In genomic region chr4:40515037-40515397, GRCh38 we compare ENCODE assay signal across 10 cellular contexts.
DNase-seq lines count a peak whose midpoint lies in the region; ATAC-seq, FAIRE-seq and TF ChIP-seq lines count a peak whose summit lies in the region.
"Had no signal": no experiment of that assay in that cellular context is flagged by ENCODE, and none has a peak within 500 bp of the region (broad histone marks: within the 10 kb centered on the region; RNA-seq: fewer than 3 reads in every experiment).

No MANE protein-coding gene starts in this region.

- no peaks in the 10 kb centered on the region for H3K27me3 ChIP-seq in WERI-Rb-1 (ENCODE audit: insufficient read depth, low read depth, severe bottlenecking)
- no peaks in the 10 kb centered on the region for H3K27me3 ChIP-seq in small intestine (ENCODE audit: control insufficient read depth in 2 of 2, insufficient read depth in 2 of 2, low read length in 2 of 2)
- no peaks in the 10 kb centered on the region for H3K27me3 ChIP-seq in CD8-positive, alpha-beta T cell (ENCODE audit: insufficient read depth, low read length)
- no peaks in the 10 kb centered on the region for H3K27me3 ChIP-seq in BE2C

- 13 to 57% (median 30%) methylated on average over 2 of the region's 2 CpGs for WGBS in small intestine, 3 donors

- TF ChIP-seq CTCF in WERI-Rb-1 (IDR thresholded peaks at IDR 0.05; ENCODE audit: low read depth, low read length) = no peak
- no peak for TF ChIP-seq CTCF in kidney (IDR thresholded peaks at IDR 0.05; ENCODE audit: borderline replicate concordance, extremely low read depth, insufficient read depth)
- TF ChIP-seq CTCF in CD8-positive, alpha-beta T cell (IDR thresholded peaks at IDR 0.05) = no peak
- no peak for TF ChIP-seq CTCF in BE2C (IDR thresholded peaks at IDR 0.05; ENCODE audit: low read depth, low read length)

- POLR2A ChIA-PET in CD8-positive, alpha-beta T cell (lab: Charles Lee) = no interaction called here

- FAIRE-seq in kidney (lab: Jason Lieb, UNC) = no peak
- no peak for FAIRE-seq in small intestine (lab: Jason Lieb, UNC)

- no peak overlapping the region for H3K27ac Mint-ChIP-seq in CD8-positive, alpha-beta T cell

- H3K9me3 ChIP-seq in WERI-Rb-1 (ENCODE audit: severe bottlenecking) (no peaks in the 10 kb centered on the region), kidney (ENCODE audit: control insufficient read depth in 1 of 2, low read length in 2 of 2) (no peaks in the 10 kb centered on the region), small intestine (ENCODE audit: control insufficient read depth, low read depth) (no peaks in the 10 kb centered on the region), BE2C (no peaks in the 10 kb centered on the region)
- H3K9me3 ChIP-seq in CD8-positive, alpha-beta T cell (ENCODE audit: low read length) = no peaks in the 10 kb centered on the region

- no peak overlapping the region for H3K4me3 Mint-ChIP-seq in CD8-positive, alpha-beta T cell

- H3K27ac ChIP-seq in WERI-Rb-1 (peak overlapping the region; percentile 46), kidney (ENCODE audit: low read depth in 2 of 2, low read length in 2 of 2) (peak overlapping the region; percentile 95 to 96), small intestine (ENCODE audit: low read depth in 1 of 2, low read length in 1 of 2) (peak overlapping the region; percentile 87 to 98)
- H3K27ac ChIP-seq in CD8-positive, alpha-beta T cell (ENCODE audit: low read depth, low read length) = no peak overlapping the region

- no peak for ATAC-seq in CD8-positive, alpha-beta T cell
- no peak for ATAC-seq in HG03196 (IDR thresholded peaks at IDR 0.05; ENCODE audit: unreplicated experiment)

- peaks cover 2 to 7% of the 10 kb centered on the region in 2 donors for H3K4me1 ChIP-seq in kidney (ENCODE audit: control insufficient read depth in 1 of 2, insufficient read depth in 1 of 2, low read depth in 1 of 2, low read length in 2 of 2)
- H3K4me1 ChIP-seq in small intestine (ENCODE audit: control insufficient read depth in 2 of 2, insufficient read depth in 1 of 2, low read depth in 1 of 2, low read length in 1 of 2) = peaks cover 0 to 3% of the 10 kb centered on the region in 2 donors
- H3K4me1 ChIP-seq in CD8-positive, alpha-beta T cell (ENCODE audit: insufficient read depth, low read length) = no peaks in the 10 kb centered on the region
- H3K4me1 ChIP-seq in BE2C = no peaks in the 10 kb centered on the region

- H3K4me1 Mint-ChIP-seq in CD8-positive, alpha-beta T cell (ENCODE audit: low read depth) = peaks cover 3% of the 10 kb centered on the region

- no peaks in the 10 kb centered on the region for H3K9me3 Mint-ChIP-seq in CD8-positive, alpha-beta T cell

- peak overlapping the region; percentile 83 to 98 for H3K9ac ChIP-seq in kidney (ENCODE audit: low read length in 2 of 2)

- H3K36me3 Mint-ChIP-seq in CD8-positive, alpha-beta T cell = no peaks in the 10 kb centered on the region

- H3K36me3 ChIP-seq in WERI-Rb-1 (peaks cover 5% of the 10 kb centered on the region), kidney (ENCODE audit: control insufficient read depth in 1 of 2, insufficient read depth in 2 of 2, low read length in 2 of 2) (peaks cover 0 to 4% of the 10 kb centered on the region in 2 donors), small intestine (ENCODE audit: control insufficient read depth in 2 of 2, insufficient read depth in 2 of 2, low read length in 2 of 2) (no peaks in the 10 kb centered on the region), BE2C (no peaks in the 10 kb centered on the region)
- no peaks in the 10 kb centered on the region for H3K36me3 ChIP-seq in CD8-positive, alpha-beta T cell (ENCODE audit: insufficient read depth, low read length)

- H3K4me3 ChIP-seq in WERI-Rb-1 (ENCODE audit: low read depth, low read length) (peak overlapping the region; percentile 42; the same call in 1 of the 2 replicates), kidney (ENCODE audit: low read length in 2 of 2) (peak overlapping the region; percentile 86 to 94), small intestine (ENCODE audit: low read depth in 1 of 2, low read length in 2 of 2) (peak overlapping the region; percentile 35 to 69), BE2C (ENCODE audit: low read depth, low read length) (no peak overlapping the region)
- no peak overlapping the region for H3K4me3 ChIP-seq in CD8-positive, alpha-beta T cell (ENCODE audit: low read depth, low read length)

- CTCF ChIA-PET in CD8-positive, alpha-beta T cell (lab: Charles Lee) = no interaction called here

- intact Hi-C loops in kidney (cut with DNase I) = no loop called here
- intact Hi-C loops in CD8-positive, alpha-beta T cell (cut with DNase I, micrococcal nuclease) = no loop called here

- DNase-seq in HPDE6-E6E7 (ENCODE audit: extremely low spot score) = peak; percentile 73
- no peak for DNase-seq in WERI-Rb-1
- no peak for DNase-seq in kidney
- DNase-seq in small intestine = peak; percentile 55
- no peak for DNase-seq in CD8-positive, alpha-beta T cell
- no peak for DNase-seq in NCI-H146 (lab: John Stamatoyannopoulos, UW)
- DNase-seq in BE2C = no peak
- DNase-seq: activated CD4-positive, CD25-positive, alpha-beta regulatory T cell; amniotic stem cell had no signal

- no peaks in the 10 kb centered on the region for H3K27me3 Mint-ChIP-seq in CD8-positive, alpha-beta T cell (ENCODE audit: low read depth)

Comparison
In these comparisons a context has a peak if more than half of its experiments do, and no peak if none do; other contexts are left out.
1. DNase-seq: peak in HPDE6-E6E7 (single experiment) and small intestine (single experiment); none in WERI-Rb-1 (single experiment), kidney (single experiment), CD8-positive, alpha-beta T cell (0 of 7), NCI-H146 (single experiment) and BE2C (single experiment).
2. H3K4me3 ChIP-seq: peak in WERI-Rb-1 (single experiment), kidney (2 of 2) and small intestine (2 of 2); none in CD8-positive, alpha-beta T cell (single experiment) and BE2C (single experiment).